15 cellular contexts compared by ENCODE assay signal in the genomic region with DNA sequence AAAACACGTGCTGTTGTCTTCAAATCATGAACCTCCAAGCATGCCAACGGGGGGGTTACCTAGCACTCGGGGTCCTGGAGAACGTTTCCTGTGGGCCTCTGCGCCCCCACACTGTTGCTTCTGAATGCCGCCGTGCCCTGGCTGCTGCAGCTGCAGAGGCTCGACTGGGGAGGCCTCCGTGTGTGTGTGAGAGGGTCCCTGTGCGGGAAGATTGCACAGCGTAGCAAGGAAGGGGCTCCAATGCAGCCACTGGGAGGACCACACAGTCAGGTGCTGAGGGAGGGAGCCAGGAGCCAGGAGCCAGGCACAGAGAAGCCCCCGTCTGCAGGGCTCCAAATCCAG.
"Had no signal": no experiment of that assay in that cellular context is flagged by ENCODE, and none has a peak within 500 bp of the region (broad histone marks: within the 10 kb centered on the region; RNA-seq: fewer than 3 reads in every experiment).

No MANE protein-coding gene starts in this region.

- H3K9me3 ChIP-seq: adrenal gland, neutrophil, tibial artery, uterus had no signal

- H3K4me1 ChIP-seq: parathyroid adenoma had no signal

- H2AFZ ChIP-seq: parathyroid adenoma had no signal

- H3K36me3 ChIP-seq: adrenal gland, cardiac muscle cell, neutrophil, tibial artery, uterus had no signal

- DNase-seq: activated CD4-positive, CD25-positive, alpha-beta regulatory T cell treated with anti-CD3 and anti-CD28 coated beads, Interleukin-2, amount 50 U/mL, for 72 hours; activated T-cell treated with anti-CD3 and anti-CD28 coated beads, Interleukin-2, amount 50 U/mL, for 1 hour; adrenal gland; dorsolateral prefrontal cortex; islet precursor cell; T1000; tibial artery; uterus had no signal

- H3K36me3 Mint-ChIP-seq: activated naive CD4-positive, alpha-beta T cell treated with anti-CD3 and anti-CD28 coated beads, Interleukin-2, amount 10 ng/mL, durations not matched to agents 7 days and 5 days had no signal

- H3K27me3 ChIP-seq: adrenal gland, cardiac muscle cell, dorsolateral prefrontal cortex, uterus had no signal

- H3K79me2 ChIP-seq: parathyroid adenoma had no signal

- H3K27ac Mint-ChIP-seq: activated T-helper 2 cell treated with anti-CD3 and anti-CD28 coated beads, Interferon-gamma antibody, Interleukin-2, Interleukin-4, amounts not matched to agents 10 μg/mL and 5 μg/mL and 100 μg/mL, durations not matched to agents 14 hours and 24 hours and 36 hours; stimulated activated effector memory CD8-positive, alpha-beta T cell treated with anti-CD3 and anti-CD28 coated beads, Interleukin-12 subunit alpha, Interleukin-12 subunit beta, amount 100 ng/mL, for 72 hours had no signal

- ATAC-seq: left lobe of liver had no signal

- H3K9me3 Mint-ChIP-seq: activated T-helper 2 cell treated with anti-CD3 and anti-CD28 coated beads, Interferon-gamma antibody, Interleukin-2, Interleukin-4, amounts not matched to agents 10 μg/mL and 5 μg/mL and 100 μg/mL, durations not matched to agents 14 hours and 24 hours and 36 hours; stimulated activated effector memory CD8-positive, alpha-beta T cell treated with anti-CD3 and anti-CD28 coated beads, Interleukin-12 subunit alpha, Interleukin-12 subunit beta, amount 100 ng/mL, for 72 hours had no signal

- H3K4me3 ChIP-seq: adrenal gland, cardiac muscle cell, dorsolateral prefrontal cortex, tibial artery, uterus had no signal

- H3K9ac ChIP-seq: parathyroid adenoma had no signal

- H3K4me3 Mint-ChIP-seq: activated naive CD4-positive, alpha-beta T cell treated with anti-CD3 and anti-CD28 coated beads, Interleukin-2, amount 10 ng/mL, durations not matched to agents 7 days and 5 days; stimulated activated effector memory CD8-positive, alpha-beta T cell treated with anti-CD3 and anti-CD28 coated beads, Interleukin-12 subunit alpha, Interleukin-12 subunit beta, amount 100 ng/mL, for 72 hours had no signal

- H3K27ac ChIP-seq: adrenal gland, cardiac muscle cell, dorsolateral prefrontal cortex, neutrophil, parathyroid adenoma, tibial artery, uterus had no signal
